In the genomic region with DNA sequence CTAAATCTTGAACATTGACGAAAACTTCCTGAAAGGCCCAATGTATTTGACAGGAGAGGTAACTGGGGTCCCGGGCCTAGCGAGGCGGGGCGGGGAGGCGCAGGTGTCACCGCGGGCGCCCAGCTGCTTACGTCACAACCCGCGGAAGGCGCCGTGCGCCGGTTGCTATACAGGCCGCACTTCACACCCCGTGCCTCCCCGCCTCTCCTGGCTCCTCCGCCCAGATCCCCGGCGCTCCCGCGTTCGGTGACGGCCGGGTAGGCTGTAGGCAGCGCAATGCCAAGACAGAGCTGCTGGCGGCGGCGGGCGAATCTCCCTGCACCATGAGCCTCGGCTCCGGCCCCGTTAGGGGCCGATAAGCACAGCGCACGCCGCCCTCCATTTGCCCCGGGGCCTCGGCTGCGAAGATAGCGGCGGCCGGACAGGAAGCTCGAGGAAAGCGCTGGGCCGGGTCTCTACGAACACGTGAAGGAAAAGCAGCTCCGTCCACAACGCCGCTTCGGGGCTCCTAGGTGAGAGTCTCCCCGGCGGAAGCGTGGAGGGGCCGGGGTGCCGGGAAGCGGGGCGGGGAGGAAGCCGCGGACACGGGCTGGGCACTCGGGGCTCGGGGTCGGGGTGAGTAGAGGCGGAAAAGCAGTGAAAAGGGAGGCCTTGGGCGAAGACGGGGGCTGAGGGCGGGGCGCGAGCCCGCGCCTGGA, we compare ENCODE assay signal across 8 cellular contexts. TPM values are rescaled to one million over a fixed set of nuclear protein-coding genes. Genes with fewer than 3 reads are reported as not detected.
DNase-seq lines count a peak whose midpoint lies in the region; ATAC-seq and TF ChIP-seq lines count a peak whose summit lies in the region.

A gene with protein sequence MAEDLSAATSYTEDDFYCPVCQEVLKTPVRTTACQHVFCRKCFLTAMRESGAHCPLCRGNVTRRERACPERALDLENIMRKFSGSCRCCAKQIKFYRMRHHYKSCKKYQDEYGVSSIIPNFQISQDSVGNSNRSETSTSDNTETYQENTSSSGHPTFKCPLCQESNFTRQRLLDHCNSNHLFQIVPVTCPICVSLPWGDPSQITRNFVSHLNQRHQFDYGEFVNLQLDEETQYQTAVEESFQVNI (plus strand): TSS at position 151 of the 698 bp plus-strand sequence. CDS start 903 bp downstream, outside the sequence.

- DNase-seq in DND-41 (peak; percentile 89), GM23338 (ENCODE audit: low spot score) (peak; percentile 91), LHCN-M2 (ENCODE audit: low read depth) (peak; percentile 74), RPMI8226 (peak; percentile 95), fibroblast of mammary gland (ENCODE audit: low read depth) (peak; percentile 81), natural killer cell (peak; percentile 85)
- DNase-seq in activated T-helper 1 cell treated with anti-CD3 and anti-CD28 coated beads, Interleukin-2, amount 50 U/mL, for 16 hours (ENCODE audit: low read depth in 1 of 2, low spot score in 1 of 2): peak; percentile 60 to 75
- peak; percentile 85 for DNase-seq in stimulated activated naive CD4-positive, alpha-beta T cell treated with Interleukin-2 at 50 U/mL for 16 hours (lab: John Stamatoyannopoulos, UW)

- peak; percentile 68 for ATAC-seq in DND-41 (ENCODE audit: insufficient read depth, low read depth)
- ATAC-seq in GM23338: peak; percentile 70
- peak; percentile 50 to 74 (median 63) for ATAC-seq in natural killer cell

- H3K4me2 ChIP-seq in DND-41 (ENCODE audit: insufficient read depth, low read length): peak within 1 kb of the TSS; percentile 84
- peak within 1 kb of the TSS; percentile 100 for H3K4me2 ChIP-seq in GM23338

- H3K4me3 ChIP-seq in DND-41 (ENCODE audit: low read depth in 1 of 2, low read length in 2 of 2): peak within 1 kb of the TSS; percentile 95 to 98
- H3K4me3 ChIP-seq in GM23338: peak within 1 kb of the TSS; percentile 92
- H3K4me3 ChIP-seq in fibroblast of mammary gland (ENCODE audit: control insufficient read depth, low read depth, low read length): peak within 1 kb of the TSS; percentile 80

- H3K4me1 ChIP-seq in DND-41 (ENCODE audit: insufficient read depth, low read length) (peaks cover 43% of the 10 kb centered on the region), GM23338 (ENCODE audit: insufficient read depth) (peaks cover 31% of the 10 kb centered on the region)

- H3K36me3 Mint-ChIP-seq in GM23338 (ENCODE audit: low read depth) (peaks cover 27% of the 10 kb centered on the region), natural killer cell (peaks cover 8% of the 10 kb centered on the region)

- H3K4me3 Mint-ChIP-seq in GM23338 (peak within 1 kb of the TSS; percentile 97), natural killer cell (peak within 1 kb of the TSS; percentile 97)

- H3K9me3 ChIP-seq in DND-41 (ENCODE audit: insufficient read depth, low read length, severe bottlenecking): no peaks in the 10 kb centered on the region

- H4K20me1 ChIP-seq in DND-41 (ENCODE audit: insufficient read depth, low read length) (peaks cover 41% of the 10 kb centered on the region), GM23338 (replicated peaks; ENCODE audit: insufficient read depth) (peaks cover 17% of the 10 kb centered on the region)

- H2AFZ ChIP-seq in DND-41 (ENCODE audit: low read depth, low read length): peak within 1 kb of the TSS; percentile 97
- H2AFZ ChIP-seq in GM23338: peak within 1 kb of the TSS; percentile 98

- H3K27ac ChIP-seq in DND-41 (ENCODE audit: low read length) (peak within 1 kb of the TSS; percentile 94), GM23338 (ENCODE audit: low read depth) (peak within 1 kb of the TSS; percentile 100)

- H3K27ac Mint-ChIP-seq in GM23338 (peak within 1 kb of the TSS; percentile 97), natural killer cell (peak within 1 kb of the TSS; percentile 95 to 96)

- H3K36me3 ChIP-seq in DND-41 (ENCODE audit: insufficient read depth, low read length) (peaks cover 39% of the 10 kb centered on the region), GM23338 (ENCODE audit: insufficient read depth) (peaks cover 4% of the 10 kb centered on the region; the same call in 1 of the 2 replicates)

- H3K27me3 ChIP-seq in DND-41 (ENCODE audit: insufficient read depth, low read length, poor library complexity) (no peaks in the 10 kb centered on the region), GM23338 (ENCODE audit: insufficient read depth) (no peaks in the 10 kb centered on the region)

- H3K4me1 Mint-ChIP-seq in GM23338 (peaks cover 27% of the 10 kb centered on the region), natural killer cell (peaks cover 41 to 44% of the 10 kb centered on the region in 2 donors)

- H3K9ac ChIP-seq in DND-41 (ENCODE audit: low read depth, low read length): peak within 1 kb of the TSS; percentile 98

- H3K27me3 Mint-ChIP-seq in GM23338 (ENCODE audit: insufficient read depth, low read depth, poor library complexity) (peaks cover 7% of the 10 kb centered on the region), natural killer cell (ENCODE audit: low read depth in 2 of 2) (no peaks in the 10 kb centered on the region)

- H3K9me2 ChIP-seq in GM23338 (ENCODE audit: insufficient read depth): no peaks in the 10 kb centered on the region

- peaks cover 12% of the 10 kb centered on the region for H3F3A ChIP-seq in GM23338 (replicated peaks; ENCODE audit: low read depth)

- intact Hi-C loops in natural killer cell (cut with micrococcal nuclease): loop anchor here (1.0 to 2.0 kb wide), 3 partner anchors 51 to 149 kb away; a partner anchor contains a TSS

- H3K79me2 ChIP-seq in DND-41 (ENCODE audit: insufficient read depth, low read length) (peaks cover 44% of the 10 kb centered on the region), GM23338 (replicated peaks; ENCODE audit: insufficient read depth) (peaks cover 40% of the 10 kb centered on the region)

- H3K9me3 Mint-ChIP-seq in GM23338 (no peaks in the 10 kb centered on the region; the same call in 2 of the 3 replicates), natural killer cell (no peaks in the 10 kb centered on the region)

- no peak for TF ChIP-seq CTCF in DND-41 (IDR thresholded peaks at IDR 0.05; ENCODE audit: borderline replicate concordance, extremely low read depth, low read length, poor library complexity, severe bottlenecking)
- TF ChIP-seq CTCF in GM23338 (conservative IDR thresholded peaks at IDR 0.05; ENCODE audit: low read depth in 2 of 2): no peak
- no peak for TF ChIP-seq CTCF in fibroblast of mammary gland (conservative IDR thresholded peaks at IDR 0.05; ENCODE audit: control insufficient read depth, insufficient read depth, low read depth, low read length)
- no peak for TF ChIP-seq CTCF in natural killer cell (IDR thresholded peaks at IDR 0.05)

TF ChIP-seq in GM23338, 12 proteins besides CTCF, POLR2A, EP300 and RAD21:
- TF ChIP-seq EZH2phosphoT487 (IDR thresholded peaks at IDR 0.05; ENCODE audit: unreplicated experiment): no peak
- no peak for TF ChIP-seq ZNF114 (CRISPR knock-in tag; IDR thresholded peaks at IDR 0.05)
- TF ChIP-seq CREB1 (CRISPR knock-in tag; IDR thresholded peaks at IDR 0.05; ENCODE audit: low read depth): peak; percentile 96
- peak; percentile 73 for TF ChIP-seq POLR2AphosphoS5 (IDR thresholded peaks at IDR 0.05; ENCODE audit: low read depth)
- TF ChIP-seq, protein P1, sequence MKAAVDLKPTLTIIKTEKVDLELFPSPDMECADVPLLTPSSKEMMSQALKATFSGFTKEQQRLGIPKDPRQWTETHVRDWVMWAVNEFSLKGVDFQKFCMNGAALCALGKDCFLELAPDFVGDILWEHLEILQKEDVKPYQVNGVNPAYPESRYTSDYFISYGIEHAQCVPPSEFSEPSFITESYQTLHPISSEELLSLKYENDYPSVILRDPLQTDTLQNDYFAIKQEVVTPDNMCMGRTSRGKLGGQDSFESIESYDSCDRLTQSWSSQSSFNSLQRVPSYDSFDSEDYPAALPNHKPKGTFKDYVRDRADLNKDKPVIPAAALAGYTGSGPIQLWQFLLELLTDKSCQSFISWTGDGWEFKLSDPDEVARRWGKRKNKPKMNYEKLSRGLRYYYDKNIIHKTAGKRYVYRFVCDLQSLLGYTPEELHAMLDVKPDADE (IDR thresholded peaks at IDR 0.05): no peak
- TF ChIP-seq, protein P2, sequence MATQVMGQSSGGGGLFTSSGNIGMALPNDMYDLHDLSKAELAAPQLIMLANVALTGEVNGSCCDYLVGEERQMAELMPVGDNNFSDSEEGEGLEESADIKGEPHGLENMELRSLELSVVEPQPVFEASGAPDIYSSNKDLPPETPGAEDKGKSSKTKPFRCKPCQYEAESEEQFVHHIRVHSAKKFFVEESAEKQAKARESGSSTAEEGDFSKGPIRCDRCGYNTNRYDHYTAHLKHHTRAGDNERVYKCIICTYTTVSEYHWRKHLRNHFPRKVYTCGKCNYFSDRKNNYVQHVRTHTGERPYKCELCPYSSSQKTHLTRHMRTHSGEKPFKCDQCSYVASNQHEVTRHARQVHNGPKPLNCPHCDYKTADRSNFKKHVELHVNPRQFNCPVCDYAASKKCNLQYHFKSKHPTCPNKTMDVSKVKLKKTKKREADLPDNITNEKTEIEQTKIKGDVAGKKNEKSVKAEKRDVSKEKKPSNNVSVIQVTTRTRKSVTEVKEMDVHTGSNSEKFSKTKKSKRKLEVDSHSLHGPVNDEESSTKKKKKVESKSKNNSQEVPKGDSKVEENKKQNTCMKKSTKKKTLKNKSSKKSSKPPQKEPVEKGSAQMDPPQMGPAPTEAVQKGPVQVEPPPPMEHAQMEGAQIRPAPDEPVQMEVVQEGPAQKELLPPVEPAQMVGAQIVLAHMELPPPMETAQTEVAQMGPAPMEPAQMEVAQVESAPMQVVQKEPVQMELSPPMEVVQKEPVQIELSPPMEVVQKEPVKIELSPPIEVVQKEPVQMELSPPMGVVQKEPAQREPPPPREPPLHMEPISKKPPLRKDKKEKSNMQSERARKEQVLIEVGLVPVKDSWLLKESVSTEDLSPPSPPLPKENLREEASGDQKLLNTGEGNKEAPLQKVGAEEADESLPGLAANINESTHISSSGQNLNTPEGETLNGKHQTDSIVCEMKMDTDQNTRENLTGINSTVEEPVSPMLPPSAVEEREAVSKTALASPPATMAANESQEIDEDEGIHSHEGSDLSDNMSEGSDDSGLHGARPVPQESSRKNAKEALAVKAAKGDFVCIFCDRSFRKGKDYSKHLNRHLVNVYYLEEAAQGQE (IDR thresholded peaks at IDR 0.05; ENCODE audit: unreplicated experiment): no peak

RNA-seq across cellular contexts. Expression of the gene that starts here (rescaled TPM):
- total RNA-seq in GM23338 (2014; rRNA removed; shearing (Covaris generic)): 89.6 and 134 TPM in 2 replicates
- 48.9 and 58.0 TPM in 2 replicates for polyA plus RNA-seq in GM23338 (2016; fragmentation: Nextera tagmentation; extraction: Ambion mirVana)
- total RNA-seq in LHCN-M2 (2014; rRNA removed) (26.2 and 52.5 TPM in 2 replicates), natural killer cell (10 to 100 TPM; 76.6 to 89.8 (median 87.7) TPM)
- 4.8 TPM for polyA plus RNA-seq in LHCN-M2 (2012)

Comparison
In these comparisons a context has a peak if more than half of its experiments do, and no peak if none do; other contexts are left out.
1. Peak in every context shown above with its lines: DNase-seq, ATAC-seq, H3K4me3 ChIP-seq and H3K27ac ChIP-seq.